23 cellular contexts compared by ENCODE assay signal in genomic region chr4:5128569-5128968, GRCh38.
DNase-seq lines count a peak whose midpoint lies in the region; ATAC-seq and TF ChIP-seq lines count a peak whose summit lies in the region.
"Had no signal": no experiment of that assay in that cellular context is flagged by ENCODE, and none has a peak within 500 bp of the region (broad histone marks: within the 10 kb centered on the region; RNA-seq: fewer than 3 reads in every experiment).

No MANE protein-coding gene starts in this region.

- peaks cover 0 to 15% (median 2%) of the 10 kb centered on the region in 4 donors for H3K4me1 ChIP-seq in stomach
- no peaks in the 10 kb centered on the region for H3K4me1 ChIP-seq in Peyer's patch
- H3K4me1 ChIP-seq: HAP-1 had no signal

- 28 to 39% (median 33%) methylated on average over 5 of the region's 5 CpGs for whole genome bisulfite sequencing in stomach, 5 donors

- no peaks in the 10 kb centered on the region for H3K9me3 ChIP-seq in SK-N-MC (ENCODE audit: low read depth, low read length)
- H3K9me3 ChIP-seq in stomach: peaks cover 0 to 11% (median 3%) of the 10 kb centered on the region in 4 donors
- no peaks in the 10 kb centered on the region for H3K9me3 ChIP-seq in Peyer's patch
- H3K9me3 ChIP-seq: Caco-2, HAP-1, MG63, SJCRH30 had no signal

- intact Hi-C loops in stomach (cut with DNase I; ENCODE audit: low total_unique reads): no loop called here

- ATAC-seq in HG02840 (IDR thresholded peaks at IDR 0.05; ENCODE audit: low FRiP score, unreplicated experiment) (no peak), HG02973 (IDR thresholded peaks at IDR 0.05; ENCODE audit: unreplicated experiment) (no peak)

- TF ChIP-seq CTCF in stomach (IDR thresholded peaks at IDR 0.05) (no peak), Peyer's patch (IDR thresholded peaks at IDR 0.05) (no peak)

- H3K9ac ChIP-seq in SK-N-MC (ENCODE audit: insufficient read length): peak overlapping the region; percentile 29
- H3K9ac ChIP-seq: BLaER1 treated with 17β-estradiol and CSF1 and Interleukin-3, amounts not matched to agents 10 nM and 100 nM; GM23248 had no signal

- DNase-seq in DMS79 treated with DMSO at 0.1 percent for 48 hours (lab: John Stamatoyannopoulos, UW): peak; percentile 1
- DNase-seq in DMS79 (lab: John Stamatoyannopoulos, UW): no peak
- no peak for DNase-seq in SK-N-MC (ENCODE audit: low read depth, low spot score)
- DNase-seq in mucosa of gallbladder (ENCODE audit: low spot score): peak; percentile 60
- DNase-seq in stomach: peak; percentile 58
- DNase-seq in Peyer's patch: no peak
- DNase-seq: Caco-2; CD4-positive, alpha-beta memory T cell; DMS 273 treated with DMSO at 0.1 percent for 48 hours; GM23248; Karpas-422; MG63; NCI-H1436; NCI-H1930; NCI-H226; NCI-H510A treated with DMSO at 0.1 percent for 48 hours; NCI-H82; SJCRH30 had no signal

- H3K4me3 ChIP-seq in SK-N-MC: peak overlapping the region; percentile 49
- no peak overlapping the region for H3K4me3 ChIP-seq in stomach
- H3K4me3 ChIP-seq in Peyer's patch: no peak overlapping the region
- H3K4me3 ChIP-seq: BLaER1 treated with 17β-estradiol and CSF1 and Interleukin-3, amounts not matched to agents 10 nM and 100 nM; GM23248; HAP-1; MG63; SJCRH30 had no signal

- peak overlapping the region; percentile 64 for H3K27ac ChIP-seq in SK-N-MC
- H3K27ac ChIP-seq in stomach: peak overlapping the region in 4 of 5 donors; percentile 18 to 74 (median 31)
- H3K27ac ChIP-seq in Peyer's patch: no peak overlapping the region
- H3K27ac ChIP-seq: 22Rv1; BLaER1 treated with 17β-estradiol and CSF1 and Interleukin-3, amounts not matched to agents 10 nM and 100 nM; GM23248; SJCRH30 had no signal

- H3K27me3 ChIP-seq in stomach (no peaks in the 10 kb centered on the region), Peyer's patch (no peaks in the 10 kb centered on the region)
- H3K27me3 ChIP-seq: BLaER1 treated with 17β-estradiol and CSF1 and Interleukin-3, amounts not matched to agents 10 nM and 100 nM; MG63; SJCRH30 had no signal

- TF ChIP-seq POLR2A in stomach (IDR thresholded peaks at IDR 0.05): no peak
- TF ChIP-seq POLR2A in Peyer's patch (IDR thresholded peaks at IDR 0.05): no peak

- H3K36me3 ChIP-seq in SK-N-MC (ENCODE audit: insufficient read depth, low read length) (no peaks in the 10 kb centered on the region), stomach (no peaks in the 10 kb centered on the region), Peyer's patch (no peaks in the 10 kb centered on the region)
- H3K36me3 ChIP-seq: BLaER1 treated with 17β-estradiol and CSF1 and Interleukin-3, amounts not matched to agents 10 nM and 100 nM; HAP-1; MG63; SJCRH30 had no signal

- no peak for TF ChIP-seq EP300 in stomach (IDR thresholded peaks at IDR 0.05)

Comparison
In these comparisons a context has a peak if more than half of its experiments do, and no peak if none do; other contexts are left out.
1. DNase-seq: peak in DMS79 treated with DMSO at 0.1 percent for 48 hours (single experiment), mucosa of gallbladder (single experiment) and stomach (single experiment); none in DMS79 (single experiment), SK-N-MC (single experiment) and Peyer's patch (0 of 3).
2. H3K27ac ChIP-seq: peak in SK-N-MC (single experiment) and stomach (4 of 5); none in Peyer's patch (0 of 4).